Comparison of ENCODE assay signal across 16 cellular contexts in genomic region chr11:44729718-44730117, GRCh38. TPM values are rescaled to one million over a fixed set of nuclear protein-coding genes. Genes with fewer than 3 reads are reported as not detected.
DNase-seq lines count a peak whose midpoint lies in the region; ATAC-seq and TF ChIP-seq lines count a peak whose summit lies in the region.
"Had no signal": no experiment of that assay in that cellular context is flagged by ENCODE, and none has a peak within 500 bp of the region (broad histone marks: within the 10 kb centered on the region; RNA-seq: fewer than 3 reads in every experiment).

No MANE protein-coding gene starts in this region.

- H3K27me3 Mint-ChIP-seq in chondrocyte (ENCODE audit: low read depth) (peaks cover 15% of the 10 kb centered on the region), osteocyte (ENCODE audit: unreplicated experiment) (no peaks in the 10 kb centered on the region)

- H3K4me3 ChIP-seq in SK-N-MC (peak overlapping the region; percentile 55), gastroesophageal sphincter (no peak overlapping the region), gastrocnemius medialis (no peak overlapping the region)
- H3K4me3 ChIP-seq: GM23248, smooth muscle cell, upper lobe of right lung had no signal

- H3K27me3 ChIP-seq in gastroesophageal sphincter (no peaks in the 10 kb centered on the region), gastrocnemius medialis (peaks cover 13 to 17% (median 17%) of the 10 kb centered on the region in 3 donors)

- H3K27ac ChIP-seq in SK-N-MC (no peak overlapping the region; the same call in 1 of the 2 replicates), gastroesophageal sphincter (peak overlapping the region; percentile 85 to 92 (median 88)), gastrocnemius medialis (peak overlapping the region in 3 of 4 donors; percentile 8 to 33 (median 18))
- H3K27ac ChIP-seq: GM23248, HL-60, upper lobe of right lung had no signal

- H3K4me1 ChIP-seq in gastroesophageal sphincter (peaks cover 6 to 96% (median 28%) of the 10 kb centered on the region in 3 donors), gastrocnemius medialis (peaks cover 0 to 9% of the 10 kb centered on the region in 2 donors)

- 7 to 29% methylated on average over 2 of the region's 3 CpGs for WGBS in gastroesophageal sphincter (ENCODE audit: low coverage in 1 of 2), 2 donors

- intact Hi-C loops in gastrocnemius medialis (cut with DNase I; ENCODE audit: low total_unique reads) = loop anchor here (2.0 to 5.0 kb wide), 3 partner anchors 45 to 163 kb away; no protein-coding TSS in a partner anchor

- H3K4me1 Mint-ChIP-seq in chondrocyte (ENCODE audit: low read depth) = peaks cover 37% of the 10 kb centered on the region
- H3K4me1 Mint-ChIP-seq in osteocyte (ENCODE audit: unreplicated experiment) = peaks cover 55% of the 10 kb centered on the region

- no peak overlapping the region for H3K27ac Mint-ChIP-seq in chondrocyte (ENCODE audit: unreplicated experiment)
- H3K27ac Mint-ChIP-seq in osteocyte (ENCODE audit: unreplicated experiment) = no peak overlapping the region
- H3K27ac Mint-ChIP-seq: naive B cell had no signal

- in situ Hi-C loops in gastrocnemius medialis (cut with MboI; ENCODE audit: low sequenced_read_pairs in 4 of 4) = loop anchor here in 3 of 4 donors (5.0 to 10.0 kb wide), 4 partner anchors 105 to 178 kb away; no protein-coding TSS in a partner anchor

- DNase-seq in activated T-cell treated with anti-CD3 and anti-CD28 coated beads, Interleukin-2, amount 50 U/mL, for 48 hours = peak; percentile 26 to 28
- DNase-seq in activated T-cell treated with anti-CD3 and anti-CD28 coated beads for 4 hours (no peak), SK-N-MC (ENCODE audit: low read depth, low spot score) (no peak), gastrocnemius medialis (no peak), chondrocyte (ENCODE audit: low spot score) (no peak), osteocyte (ENCODE audit: extremely low spot score, unreplicated experiment) (no peak)
- DNase-seq: ACHN; central memory CD4-positive, alpha-beta T cell; GM23248; naive B cell; NCI-H2081; upper lobe of right lung had no signal

- H3K4me3 Mint-ChIP-seq in chondrocyte (ENCODE audit: unreplicated experiment) (no peak overlapping the region), osteocyte (ENCODE audit: unreplicated experiment) (no peak overlapping the region)

- ATAC-seq in gastroesophageal sphincter (no peak), gastrocnemius medialis (no peak), HG02588 (IDR thresholded peaks at IDR 0.05; ENCODE audit: unreplicated experiment) (no peak)
- ATAC-seq: upper lobe of right lung had no signal

- H3K9me3 Mint-ChIP-seq in chondrocyte (ENCODE audit: low read depth) (no peaks in the 10 kb centered on the region), osteocyte (ENCODE audit: unreplicated experiment) (no peaks in the 10 kb centered on the region)

- H3K9ac ChIP-seq in SK-N-MC (ENCODE audit: insufficient read length) = no peak overlapping the region
- H3K9ac ChIP-seq: GM23248 had no signal

- no peak for TF ChIP-seq CTCF in gastroesophageal sphincter (IDR thresholded peaks at IDR 0.05)
- TF ChIP-seq CTCF in gastrocnemius medialis (IDR thresholded peaks at IDR 0.05 in 4 of 5, conservative IDR thresholded peaks at IDR 0.05 in 1 of 5) = no peak
- no peak for TF ChIP-seq CTCF in chondrocyte (IDR thresholded peaks at IDR 0.05)
- no peak for TF ChIP-seq CTCF in osteocyte (IDR thresholded peaks at IDR 0.05)

- TF ChIP-seq POLR2A in gastroesophageal sphincter (IDR thresholded peaks at IDR 0.05) (no peak), gastrocnemius medialis (IDR thresholded peaks at IDR 0.05) (no peak)

- no peaks in the 10 kb centered on the region for H3K9me3 ChIP-seq in SK-N-MC (ENCODE audit: low read depth, low read length)
- H3K9me3 ChIP-seq in gastroesophageal sphincter = no peaks in the 10 kb centered on the region
- H3K9me3 ChIP-seq in gastrocnemius medialis = no peaks in the 10 kb centered on the region
- H3K9me3 ChIP-seq: upper lobe of right lung had no signal

- H3K36me3 Mint-ChIP-seq in chondrocyte (ENCODE audit: low read depth) (no peaks in the 10 kb centered on the region), osteocyte (ENCODE audit: unreplicated experiment) (no peaks in the 10 kb centered on the region)
- H3K36me3 Mint-ChIP-seq: naive B cell had no signal

- H3K36me3 ChIP-seq in SK-N-MC (ENCODE audit: insufficient read depth, low read length) (no peaks in the 10 kb centered on the region), gastroesophageal sphincter (no peaks in the 10 kb centered on the region), gastrocnemius medialis (no peaks in the 10 kb centered on the region)
- H3K36me3 ChIP-seq: upper lobe of right lung had no signal

- no peak for TF ChIP-seq EP300 in gastroesophageal sphincter (IDR thresholded peaks at IDR 0.05)

RNA-seq across cellular contexts. Expression of gene TSPAN18, which starts 3.0 kb away (rescaled TPM):
- total RNA-seq in gastroesophageal sphincter = 10 to 100 TPM; 31.1 to 74.6 (median 34.7) TPM
- total RNA-seq in gastrocnemius medialis = 1 to 10 TPM; 2.1 to 9.1 (median 2.5) TPM
- total RNA-seq in chondrocyte = 4.0 to 4.9 TPM (median 4.6 TPM) in 3 replicates
- total RNA-seq in osteocyte = 13.4 and 14.2 TPM in 2 replicates

Comparison
In these comparisons a context has a peak if more than half of its experiments do, and no peak if none do; other contexts are left out.
1. DNase-seq: peak in activated T-cell treated with anti-CD3 and anti-CD28 coated beads, Interleukin-2, amount 50 U/mL, for 48 hours (2 of 2); none in activated T-cell treated with anti-CD3 and anti-CD28 coated beads for 4 hours (single experiment), SK-N-MC (single experiment), gastrocnemius medialis (0 of 2), chondrocyte (single experiment) and osteocyte (single experiment).